8 cellular contexts compared by ENCODE assay signal in genomic region chr10:13891542-13892431, GRCh38.
DNase-seq lines count a peak whose midpoint lies in the region; ATAC-seq and TF ChIP-seq lines count a peak whose summit lies in the region.

No MANE protein-coding gene starts in this region.

- DNase-seq in activated CD4-positive, alpha-beta T cell treated with anti-CD3 and anti-CD28 coated beads for 36 hours: peak; percentile 41
- DNase-seq in activated CD4-positive, alpha-beta T cell treated with anti-CD3 and anti-CD28 coated beads, Interleukin-2, amount 50 U/mL, for 4 hours: no peak
- DNase-seq in activated T-cell treated with anti-CD3 and anti-CD28 coated beads, Interleukin-2, amount 50 U/mL, for 1 hour: peak; percentile 40
- DNase-seq in glutamatergic neuron (peak; percentile 52), T1000 (lab: John Stamatoyannopoulos, UW) (no peak), NCI-H1048 (lab: John Stamatoyannopoulos, UW) (no peak), cerebellar cortex (ENCODE audit: low spot score) (no peak)

- peak overlapping the region; percentile 64 for H3K4me3 Mint-ChIP-seq in activated CD4-positive, alpha-beta T cell treated with anti-CD3 and anti-CD28 coated beads for 36 hours
- peak overlapping the region; percentile 88 for H3K4me3 Mint-ChIP-seq in glutamatergic neuron (ENCODE audit: unreplicated experiment)

- no peaks in the 10 kb centered on the region for H3K36me3 Mint-ChIP-seq in activated CD4-positive, alpha-beta T cell treated with anti-CD3 and anti-CD28 coated beads for 36 hours (ENCODE audit: low read depth)
- H3K36me3 Mint-ChIP-seq in glutamatergic neuron (ENCODE audit: unreplicated experiment): peaks cover 5% of the 10 kb centered on the region

- peak overlapping the region; percentile 43 for H3K4me3 ChIP-seq in parathyroid adenoma (ENCODE audit: low read depth, low read length)

- H2AFZ ChIP-seq in parathyroid adenoma: peak overlapping the region; percentile 17

- no peak overlapping the region for H3K9ac ChIP-seq in parathyroid adenoma

- intact Hi-C loops in activated CD4-positive, alpha-beta T cell treated with anti-CD3 and anti-CD28 coated beads for 36 hours (cut with DNase I, micrococcal nuclease): no loop called here

- TF ChIP-seq CTCF in glutamatergic neuron (IDR thresholded peaks at IDR 0.05; ENCODE audit: partially characterized antibody, unreplicated experiment) (no peak), parathyroid adenoma (IDR thresholded peaks at IDR 0.05) (no peak)

- no peaks in the 10 kb centered on the region for H3K9me3 Mint-ChIP-seq in activated CD4-positive, alpha-beta T cell treated with anti-CD3 and anti-CD28 coated beads for 36 hours (ENCODE audit: low read depth)
- no peaks in the 10 kb centered on the region for H3K9me3 Mint-ChIP-seq in glutamatergic neuron (ENCODE audit: unreplicated experiment)

- peak; percentile 55 for ATAC-seq in activated CD4-positive, alpha-beta T cell treated with anti-CD3 and anti-CD28 coated beads for 36 hours

- no peak overlapping the region for H3K27ac ChIP-seq in parathyroid adenoma

- H3K4me1 ChIP-seq in parathyroid adenoma: no peaks in the 10 kb centered on the region

- CTCF ChIA-PET in activated CD4-positive, alpha-beta T cell treated with anti-CD3 and anti-CD28 coated beads for 36 hours (lab: Charles Lee): interaction anchor here (0.7 kb wide), 1 partner anchor 91 kb away, joined by 3 read pairs; no protein-coding TSS in a partner anchor

- H3K9me3 ChIP-seq in parathyroid adenoma (ENCODE audit: control insufficient read depth, low read length): no peaks in the 10 kb centered on the region

- POLR2A ChIA-PET in activated CD4-positive, alpha-beta T cell treated with anti-CD3 and anti-CD28 coated beads for 36 hours (lab: Charles Lee): no interaction called here

- no peaks in the 10 kb centered on the region for H3K27me3 ChIP-seq in parathyroid adenoma (ENCODE audit: control insufficient read depth, insufficient read depth, low read length)

- H3K27ac Mint-ChIP-seq in activated CD4-positive, alpha-beta T cell treated with anti-CD3 and anti-CD28 coated beads for 36 hours: no peak overlapping the region
- H3K27ac Mint-ChIP-seq in glutamatergic neuron (ENCODE audit: unreplicated experiment): peak overlapping the region; percentile 84

- H3K36me3 ChIP-seq in parathyroid adenoma (ENCODE audit: control insufficient read depth, insufficient read depth, low read length): no peaks in the 10 kb centered on the region

- H3K79me2 ChIP-seq in parathyroid adenoma: no peaks in the 10 kb centered on the region

- peak overlapping the region; percentile 38 for H3K4me2 ChIP-seq in parathyroid adenoma (ENCODE audit: low read length)

- peaks cover 57% of the 10 kb centered on the region for H3K27me3 Mint-ChIP-seq in activated CD4-positive, alpha-beta T cell treated with anti-CD3 and anti-CD28 coated beads for 36 hours
- H3K27me3 Mint-ChIP-seq in glutamatergic neuron (ENCODE audit: unreplicated experiment): peaks cover 11% of the 10 kb centered on the region

- H3K4me1 Mint-ChIP-seq in activated CD4-positive, alpha-beta T cell treated with anti-CD3 and anti-CD28 coated beads for 36 hours: peaks cover 25% of the 10 kb centered on the region
- H3K4me1 Mint-ChIP-seq in glutamatergic neuron (ENCODE audit: low read depth, unreplicated experiment): peaks cover 14% of the 10 kb centered on the region

Comparison
In these comparisons a context has a peak if more than half of its experiments do, and no peak if none do; other contexts are left out.
1. DNase-seq: peak in activated CD4-positive, alpha-beta T cell treated with anti-CD3 and anti-CD28 coated beads for 36 hours (single experiment), activated T-cell treated with anti-CD3 and anti-CD28 coated beads, Interleukin-2, amount 50 U/mL, for 1 hour (single experiment) and glutamatergic neuron (single experiment); none in activated CD4-positive, alpha-beta T cell treated with anti-CD3 and anti-CD28 coated beads, Interleukin-2, amount 50 U/mL, for 4 hours (0 of 2), T1000 (single experiment), NCI-H1048 (single experiment) and cerebellar cortex (single experiment).